Comparison of ENCODE assay signal across 13 cellular contexts in the genomic region with DNA sequence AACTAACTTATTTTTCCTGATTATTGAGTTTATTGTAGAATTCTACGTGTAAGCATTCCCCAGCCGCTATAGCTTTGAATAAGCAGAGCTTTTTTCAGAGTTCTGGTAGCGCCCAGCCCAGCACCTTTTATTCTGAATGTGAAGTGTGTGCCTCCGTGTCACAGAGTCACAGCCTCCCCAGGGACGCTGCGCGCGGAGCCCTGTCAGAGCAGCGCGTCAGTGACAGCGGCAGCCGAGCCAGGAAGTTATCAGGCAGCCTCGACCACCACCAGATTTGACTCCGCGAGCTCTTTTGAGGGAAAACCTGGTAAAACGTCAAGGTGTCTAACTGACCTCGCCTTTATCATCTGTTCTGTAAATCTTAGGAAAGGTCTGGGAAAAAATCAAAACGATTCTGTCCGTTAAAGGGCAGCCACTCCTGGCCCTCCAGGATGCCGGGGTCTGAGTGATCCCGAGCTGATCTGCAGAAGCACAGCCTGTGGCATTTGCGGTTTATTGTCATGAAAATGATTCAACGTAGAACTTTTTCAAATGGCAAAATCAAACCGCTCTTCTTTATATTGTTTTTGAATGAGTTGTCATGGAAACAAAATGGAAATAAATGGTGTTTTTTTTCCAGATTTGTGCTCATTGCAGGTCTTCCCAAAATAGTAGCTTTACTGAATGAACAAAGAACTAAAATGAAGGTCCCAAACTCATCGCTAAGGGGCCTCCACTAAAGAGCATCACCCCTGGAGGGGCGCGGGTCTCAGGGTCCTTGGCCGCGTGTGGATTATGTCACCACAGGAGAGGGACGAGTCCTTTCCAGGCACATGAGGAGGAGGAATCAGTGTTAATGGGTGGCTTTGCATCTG. TPM values are rescaled to one million over a fixed set of nuclear protein-coding genes. Genes with fewer than 3 reads are reported as not detected.
DNase-seq lines count a peak whose midpoint lies in the region; ATAC-seq lines count a peak whose summit lies in the region.
"Had no signal": no experiment of that assay in that cellular context is flagged by ENCODE, and none has a peak within 500 bp of the region (broad histone marks: within the 10 kb centered on the region; RNA-seq: fewer than 3 reads in every experiment).

No MANE protein-coding gene starts in this region.

- DNase-seq in activated CD4-positive, alpha-beta T cell treated with anti-CD3 and anti-CD28 coated beads for 36 hours, result no peak
- no peak for DNase-seq in activated CD4-positive, alpha-beta T cell treated with anti-CD3 and anti-CD28 coated beads for 4 hours
- DNase-seq in foreskin melanocyte, result peak; percentile 95
- DNase-seq in NCI-H1092 (lab: John Stamatoyannopoulos, UW), result no peak
- DNase-seq in activated CD4-positive, CD25-positive, alpha-beta regulatory T cell treated with anti-CD3 and anti-CD28 coated beads, Interleukin-2, amount 50 U/mL, for 72 hours, result no peak
- DNase-seq in NOMO-1 treated with dmso at 0.1 percent for 144 hours (lab: John Stamatoyannopoulos, UW; ENCODE audit: unreplicated experiment), result no peak
- DNase-seq: immature natural killer cell, NCI-H1436, NCI-H510A had no signal

- H3K9ac ChIP-seq in skeletal muscle tissue (ENCODE audit: low read depth in 1 of 3, low read length in 3 of 3), result no peak overlapping the region

- peak overlapping the region; percentile 43 for H3K27ac ChIP-seq in skeletal muscle tissue (ENCODE audit: low read depth, low read length)

- no peaks in the 10 kb centered on the region for H3K27me3 ChIP-seq in skeletal muscle tissue (ENCODE audit: control insufficient read depth in 3 of 3, insufficient read depth in 3 of 3, low read length in 3 of 3)
- H3K27me3 ChIP-seq: tibial nerve had no signal

- H3K4me3 Mint-ChIP-seq in activated CD4-positive, alpha-beta T cell treated with anti-CD3 and anti-CD28 coated beads for 36 hours, result no peak overlapping the region
- H3K4me3 Mint-ChIP-seq in activated T-helper 17 cell treated with anti-CD3 and anti-CD28 coated beads, Interleukin-2, amount 50 U/mL, for 72 hours, result no peak overlapping the region
- H3K4me3 Mint-ChIP-seq: immature natural killer cell had no signal

- H3K4me1 Mint-ChIP-seq in activated CD4-positive, alpha-beta T cell treated with anti-CD3 and anti-CD28 coated beads for 36 hours, result peaks cover 5% of the 10 kb centered on the region
- H3K4me1 Mint-ChIP-seq in activated T-helper 17 cell treated with anti-CD3 and anti-CD28 coated beads, Interleukin-2, amount 50 U/mL, for 72 hours, result peaks cover 8% of the 10 kb centered on the region
- H3K4me1 Mint-ChIP-seq: immature natural killer cell had no signal

- H3K9me3 Mint-ChIP-seq in activated CD4-positive, alpha-beta T cell treated with anti-CD3 and anti-CD28 coated beads for 36 hours (ENCODE audit: low read depth), result no peaks in the 10 kb centered on the region
- no peaks in the 10 kb centered on the region for H3K9me3 Mint-ChIP-seq in activated T-helper 17 cell treated with anti-CD3 and anti-CD28 coated beads, Interleukin-2, amount 50 U/mL, for 72 hours
- H3K9me3 Mint-ChIP-seq: immature natural killer cell had no signal

- H3K36me3 ChIP-seq in skeletal muscle tissue (ENCODE audit: control insufficient read depth in 3 of 3, insufficient read depth in 3 of 3, low read length in 3 of 3), result peaks cover 38 to 56% (median 45%) of the 10 kb centered on the region in 3 donors

- CTCF ChIA-PET in activated CD4-positive, alpha-beta T cell treated with anti-CD3 and anti-CD28 coated beads for 36 hours (lab: Charles Lee), result interaction anchor here (1.4 kb wide), 2 partner anchors 25 to 330 kb away, joined by 3 read pairs; no protein-coding TSS in a partner anchor

- ATAC-seq in activated CD4-positive, alpha-beta T cell treated with anti-CD3 and anti-CD28 coated beads for 36 hours, result no peak
- ATAC-seq in activated T-helper 17 cell treated with anti-CD3 and anti-CD28 coated beads, Interleukin-2, amount 50 U/mL, for 72 hours (replicated peaks), result no peak

- H3K36me3 Mint-ChIP-seq in activated CD4-positive, alpha-beta T cell treated with anti-CD3 and anti-CD28 coated beads for 36 hours (ENCODE audit: low read depth), result peaks cover 28% of the 10 kb centered on the region
- peaks cover 82% of the 10 kb centered on the region for H3K36me3 Mint-ChIP-seq in activated T-helper 17 cell treated with anti-CD3 and anti-CD28 coated beads, Interleukin-2, amount 50 U/mL, for 72 hours (ENCODE audit: low read depth)

- no peak overlapping the region for H3K4me3 ChIP-seq in skeletal muscle tissue (ENCODE audit: low read length in 3 of 3)
- H3K4me3 ChIP-seq: skin epidermis had no signal

- H3K27me3 Mint-ChIP-seq in activated CD4-positive, alpha-beta T cell treated with anti-CD3 and anti-CD28 coated beads for 36 hours, result no peaks in the 10 kb centered on the region
- H3K27me3 Mint-ChIP-seq in activated T-helper 17 cell treated with anti-CD3 and anti-CD28 coated beads, Interleukin-2, amount 50 U/mL, for 72 hours, result no peaks in the 10 kb centered on the region

- H3K4me1 ChIP-seq in skeletal muscle tissue (ENCODE audit: control insufficient read depth in 3 of 3, insufficient read depth in 3 of 3, low read length in 3 of 3), result peaks cover 6 to 7% (median 6%) of the 10 kb centered on the region in 3 donors

- peak overlapping the region; percentile 43 for H3K27ac Mint-ChIP-seq in activated CD4-positive, alpha-beta T cell treated with anti-CD3 and anti-CD28 coated beads for 36 hours
- H3K27ac Mint-ChIP-seq in activated T-helper 17 cell treated with anti-CD3 and anti-CD28 coated beads, Interleukin-2, amount 50 U/mL, for 72 hours, result peak overlapping the region; percentile 33

- H3K9me3 ChIP-seq in skeletal muscle tissue (ENCODE audit: control insufficient read depth in 3 of 3, low read length in 3 of 3), result no peaks in the 10 kb centered on the region
- H3K9me3 ChIP-seq: tibial nerve had no signal

- intact Hi-C loops in activated CD4-positive, alpha-beta T cell treated with anti-CD3 and anti-CD28 coated beads for 36 hours (cut with DNase I, micrococcal nuclease), result no loop called here

- POLR2A ChIA-PET in activated CD4-positive, alpha-beta T cell treated with anti-CD3 and anti-CD28 coated beads for 36 hours (lab: Charles Lee), result no interaction called here

RNA-seq across cellular contexts. Expression of gene MMP17, which starts 43.1 kb away (rescaled TPM):
- not detected for total RNA-seq in activated CD4-positive, alpha-beta T cell treated with anti-CD3 and anti-CD28 coated beads for 36 hours
- total RNA-seq in activated T-helper 17 cell treated with anti-CD3 and anti-CD28 coated beads, Interleukin-2, amount 50 U/mL, for 72 hours, result under 1 TPM in 1 of 2 donors, not detected in 1; 0.32 TPM
- total RNA-seq in skeletal muscle tissue, result 6.3 TPM
